Comparison of ENCODE assay signal across 11 cellular contexts in the genomic region with DNA sequence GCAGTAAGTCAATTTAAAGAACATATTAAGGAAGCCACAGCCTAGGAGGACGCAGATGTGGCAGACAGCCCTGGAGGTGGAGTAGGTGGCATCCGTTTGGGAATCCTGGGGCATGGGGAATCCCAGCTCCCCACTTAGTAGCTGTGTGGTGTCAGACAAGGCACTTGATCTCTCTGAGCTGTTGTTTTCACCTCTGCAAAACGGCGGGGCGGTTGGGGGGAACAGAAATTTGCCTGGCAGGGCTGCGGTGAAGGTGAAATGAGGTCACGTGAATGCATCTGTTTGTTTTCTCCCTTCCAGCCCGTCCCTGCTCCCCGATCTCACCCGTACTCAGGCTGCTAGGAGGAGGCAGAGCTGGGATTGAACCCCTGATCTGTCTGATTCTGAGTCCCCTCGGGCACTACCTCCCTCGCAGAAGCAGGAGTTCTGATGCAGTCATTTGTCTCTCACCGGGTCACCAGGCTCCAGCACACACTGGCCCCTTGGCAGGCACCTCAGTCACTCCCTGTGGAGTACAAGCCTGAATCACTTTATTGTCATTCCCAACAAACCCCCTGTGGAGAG. TPM values are rescaled to one million over a fixed set of nuclear protein-coding genes. Genes with fewer than 3 reads are reported as not detected.
DNase-seq lines count a peak whose midpoint lies in the region; ATAC-seq and TF ChIP-seq lines count a peak whose summit lies in the region.
"Had no signal": no experiment of that assay in that cellular context is flagged by ENCODE, and none has a peak within 500 bp of the region (broad histone marks: within the 10 kb centered on the region; RNA-seq: fewer than 3 reads in every experiment).

No MANE protein-coding gene starts in this region.

- H3K4me3 ChIP-seq in adrenal gland = no peak overlapping the region
- H3K4me3 ChIP-seq: prostate gland, stomach had no signal

- H3K9me3 ChIP-seq in adrenal gland (replicated peaks in 1 of 3) = no peaks in the 10 kb centered on the region
- H3K9me3 ChIP-seq: prostate gland, stomach had no signal

- no peaks in the 10 kb centered on the region for H3K27me3 Mint-ChIP-seq in T-helper 2 cell treated with Interferon-gamma antibody and Interleukin-4, amounts not matched to agents 5 μg/mL and 100 μg/mL, for 36 hours (ENCODE audit: low read depth)
- H3K27me3 Mint-ChIP-seq in activated naive CD8-positive, alpha-beta T cell treated with anti-CD3 and anti-CD28 coated beads for 36 hours = no peaks in the 10 kb centered on the region

- 87 to 90% (median 87%) methylated on average over 13 of the region's 13 CpGs for WGBS in adrenal gland, 4 donors

- ATAC-seq in HG03342 (IDR thresholded peaks at IDR 0.05; ENCODE audit: unreplicated experiment) = no peak

- DNase-seq in T-helper 2 cell treated with Interferon-gamma antibody and Interleukin-4, amounts not matched to agents 5 μg/mL and 100 μg/mL, for 36 hours (ENCODE audit: low spot score) = peak; percentile 42
- peak; percentile 66 for DNase-seq in activated naive CD8-positive, alpha-beta T cell treated with anti-CD3 and anti-CD28 coated beads for 36 hours
- DNase-seq in stimulated activated CD4-positive, alpha-beta T cell treated with anti-CD3 and anti-CD28 coated beads, Interleukin-4, amount 100 ng/mL, for 24 hours = peak; percentile 72
- DNase-seq in SIG-M5 treated with dmso at 0.1 percent for 504 hours (lab: John Stamatoyannopoulos, UW; ENCODE audit: unreplicated experiment) (no peak), adrenal gland (no peak), NCI-H1436 (lab: John Stamatoyannopoulos, UW) (no peak)
- DNase-seq: NCI-H345, stomach had no signal

- TF ChIP-seq POLR2A in GM18951 (IDR thresholded peaks at IDR 0.05; ENCODE audit: extremely low read depth, insufficient read depth, insufficient read length) = peak; percentile 47
- no peak for TF ChIP-seq POLR2A in adrenal gland (IDR thresholded peaks at IDR 0.05)

- no peaks in the 10 kb centered on the region for H3K36me3 ChIP-seq in adrenal gland (replicated peaks in 1 of 2)
- H3K36me3 ChIP-seq: prostate gland, stomach had no signal

- peaks cover 69% of the 10 kb centered on the region for H3K4me1 Mint-ChIP-seq in T-helper 2 cell treated with Interferon-gamma antibody and Interleukin-4, amounts not matched to agents 5 μg/mL and 100 μg/mL, for 36 hours (ENCODE audit: low read depth)
- peaks cover 73% of the 10 kb centered on the region for H3K4me1 Mint-ChIP-seq in activated naive CD8-positive, alpha-beta T cell treated with anti-CD3 and anti-CD28 coated beads for 36 hours

- in situ Hi-C loops in GM18951 (cut with MboI; ENCODE audit: low sequenced_read_pairs, unreplicated experiment) = loop anchor here (5.0 kb wide), 1 partner anchor 37 kb away; the partner anchor contains the start of gene MATN1

- no peaks in the 10 kb centered on the region for H3K27me3 ChIP-seq in adrenal gland

- peak overlapping the region; percentile 55 for H3K27ac Mint-ChIP-seq in T-helper 2 cell treated with Interferon-gamma antibody and Interleukin-4, amounts not matched to agents 5 μg/mL and 100 μg/mL, for 36 hours
- H3K27ac Mint-ChIP-seq in activated naive CD8-positive, alpha-beta T cell treated with anti-CD3 and anti-CD28 coated beads for 36 hours = peak overlapping the region; percentile 82

- intact Hi-C loops in adrenal gland (cut with DNase I) = no loop called here

- H3K27ac ChIP-seq in adrenal gland = no peak overlapping the region
- H3K27ac ChIP-seq: prostate gland, stomach had no signal

- H3K4me1 ChIP-seq in adrenal gland (replicated peaks in 1 of 2) = peaks cover 8 to 13% of the 10 kb centered on the region in 2 donors
- H3K4me1 ChIP-seq: prostate gland had no signal

- peak overlapping the region; percentile 100 for H3K4me3 Mint-ChIP-seq in T-helper 2 cell treated with Interferon-gamma antibody and Interleukin-4, amounts not matched to agents 5 μg/mL and 100 μg/mL, for 36 hours
- peak overlapping the region; percentile 64 for H3K4me3 Mint-ChIP-seq in activated naive CD8-positive, alpha-beta T cell treated with anti-CD3 and anti-CD28 coated beads for 36 hours

- no peak for TF ChIP-seq CTCF in adrenal gland (IDR thresholded peaks at IDR 0.05)

- H3K9me3 Mint-ChIP-seq in T-helper 2 cell treated with Interferon-gamma antibody and Interleukin-4, amounts not matched to agents 5 μg/mL and 100 μg/mL, for 36 hours = no peaks in the 10 kb centered on the region
- no peaks in the 10 kb centered on the region for H3K9me3 Mint-ChIP-seq in activated naive CD8-positive, alpha-beta T cell treated with anti-CD3 and anti-CD28 coated beads for 36 hours

- H3K36me3 Mint-ChIP-seq in T-helper 2 cell treated with Interferon-gamma antibody and Interleukin-4, amounts not matched to agents 5 μg/mL and 100 μg/mL, for 36 hours (ENCODE audit: low read depth) = peaks cover 26% of the 10 kb centered on the region
- peaks cover 15% of the 10 kb centered on the region for H3K36me3 Mint-ChIP-seq in activated naive CD8-positive, alpha-beta T cell treated with anti-CD3 and anti-CD28 coated beads for 36 hours

RNA-seq across cellular contexts. Expression of gene LAPTM5, which starts 2.2 kb away (rescaled TPM):
- 100 to 1,000 TPM; 232 to 233 TPM for total RNA-seq in activated naive CD8-positive, alpha-beta T cell treated with anti-CD3 and anti-CD28 coated beads for 36 hours
- 100 to 1,000 TPM in 5 of 8 donors, 10 to 100 TPM in 3; 24.0 to 176 (median 130) TPM for total RNA-seq in adrenal gland
- 100 to 1,000 TPM in 1 of 3 donors, 10 to 100 TPM in 2; 85.9 to 177 (median 97.1) TPM for polyA plus RNA-seq in adrenal gland

RNA-seq across cellular contexts. Expression of gene MATN1, which starts 36.4 kb away (rescaled TPM):
- 1 to 10 TPM; 1.1 to 1.5 TPM for total RNA-seq in activated naive CD8-positive, alpha-beta T cell treated with anti-CD3 and anti-CD28 coated beads for 36 hours
- total RNA-seq in adrenal gland = under 1 TPM in 2 of 8 donors, not detected in 6; 0.27 to 0.55 TPM
- under 1 TPM; 0.05 to 0.10 (median 0.08) TPM for polyA plus RNA-seq in adrenal gland
- polyA plus RNA-seq: stomach had no signal

Comparison
In these comparisons a context has a peak if more than half of its experiments do, and no peak if none do; other contexts are left out.
1. DNase-seq: peak in T-helper 2 cell treated with Interferon-gamma antibody and Interleukin-4, amounts not matched to agents 5 μg/mL and 100 μg/mL, for 36 hours (single experiment), activated naive CD8-positive, alpha-beta T cell treated with anti-CD3 and anti-CD28 coated beads for 36 hours (single experiment) and stimulated activated CD4-positive, alpha-beta T cell treated with anti-CD3 and anti-CD28 coated beads, Interleukin-4, amount 100 ng/mL, for 24 hours (single experiment); none in SIG-M5 treated with dmso at 0.1 percent for 504 hours (single experiment), adrenal gland (0 of 7) and NCI-H1436 (single experiment).